ENCODE assay signal across 1 cellular context in genomic region chr2:51301376-51301775, GRCh38.
TF ChIP-seq lines count a peak whose summit lies in the region.

No MANE protein-coding gene starts in this region.

TF ChIP-seq in GM23338, 12 proteins besides CTCF, POLR2A, EP300 and RAD21 (continued from another document):
- TF ChIP-seq STAT1 (IDR thresholded peaks at IDR 0.05; ENCODE audit: unreplicated experiment) (no peak), ZNF331 (CRISPR knock-in tag; IDR thresholded peaks at IDR 0.05; ENCODE audit: low read depth) (no peak), EZH2phosphoT487 (IDR thresholded peaks at IDR 0.05; ENCODE audit: unreplicated experiment) (no peak), POLR2AphosphoS5 (IDR thresholded peaks at IDR 0.05; ENCODE audit: low read depth) (no peak), NANOG (IDR thresholded peaks at IDR 0.05; ENCODE audit: borderline replicate concordance) (no peak)
